ENCODE assay signal across 8 cellular contexts in the genomic region with DNA sequence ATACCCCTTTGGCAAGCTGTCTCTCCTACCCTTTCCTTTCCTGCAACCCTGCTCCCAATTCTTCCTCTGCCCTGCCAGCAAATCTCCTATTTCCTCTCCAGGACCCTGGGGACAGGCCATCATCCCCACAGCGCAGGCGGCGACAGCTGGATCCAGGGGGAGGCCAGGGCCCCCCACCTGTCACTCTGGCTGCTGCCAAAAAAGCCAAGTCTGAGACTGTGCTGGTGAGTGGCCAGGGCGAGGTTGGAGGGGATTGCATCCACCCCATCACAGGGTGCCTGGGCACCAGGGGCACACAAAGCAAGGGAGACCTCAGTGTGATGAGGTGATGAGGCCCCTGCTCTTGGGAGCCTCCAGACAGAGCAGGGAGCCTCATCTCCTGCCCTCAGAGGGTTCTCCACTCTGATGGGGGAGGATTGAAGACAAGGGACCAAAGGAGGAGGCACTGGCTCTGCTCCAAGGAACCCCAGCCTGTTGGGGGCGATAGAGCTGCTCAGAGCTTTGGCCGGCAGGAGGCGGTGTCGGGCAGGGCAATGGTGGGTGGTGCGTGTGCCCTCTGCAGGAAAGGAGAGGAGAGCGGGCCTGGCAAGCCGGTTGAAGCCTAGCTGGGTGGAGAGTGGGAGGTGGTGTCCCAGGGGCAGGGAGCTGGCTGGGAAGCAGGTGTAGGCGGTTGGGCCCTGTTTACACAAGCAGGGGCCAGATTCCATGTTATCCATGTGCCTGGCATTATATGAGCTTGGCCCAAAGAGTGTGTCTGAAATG. TPM values are rescaled to one million over a fixed set of nuclear protein-coding genes. Genes with fewer than 3 reads are reported as not detected.
DNase-seq lines count a peak whose midpoint lies in the region; ATAC-seq and TF ChIP-seq lines count a peak whose summit lies in the region.

No MANE protein-coding gene starts in this region.

- TF ChIP-seq EP300 in transverse colon (IDR thresholded peaks at IDR 0.05; ENCODE audit: low read depth), result peak; percentile 10

- no peaks in the 10 kb centered on the region for H3K27me3 ChIP-seq in transverse colon

- ATAC-seq in left cardiac atrium (peak; percentile 31 to 64), HG03354 (IDR thresholded peaks at IDR 0.05; ENCODE audit: poor library complexity, severe bottlenecking, unreplicated experiment) (no peak)

- H3K9me3 ChIP-seq in HEK293 (ENCODE audit: control insufficient read depth, insufficient read depth, low read depth, low read length) (no peaks in the 10 kb centered on the region), transverse colon (no peaks in the 10 kb centered on the region)

- TF ChIP-seq CTCF in HEK293 (tag by site-specific recombination; IDR thresholded peaks at IDR 0.05), result peak; percentile 87
- TF ChIP-seq CTCF in transverse colon (IDR thresholded peaks at IDR 0.05), result peak; percentile 56 to 99 (median 77)

- H3K36me3 ChIP-seq in HEK293 (ENCODE audit: control insufficient read depth in 2 of 2, insufficient read depth in 1 of 2, low read length in 2 of 2) (peaks cover 0 to 45% of the 10 kb centered on the region in 2 experiments; a peak in 2 of 3 replicates), transverse colon (peaks cover 0 to 48% (median 3%) of the 10 kb centered on the region in 4 donors)

- intact Hi-C loops in left cardiac atrium (cut with DNase I), result loop anchor here in 1 of 2 donors (5.0 kb wide), 1 partner anchor 47 kb away; no protein-coding TSS in a partner anchor
- intact Hi-C loops in transverse colon (cut with DNase I; ENCODE audit: low total_unique reads), result loop anchor here (10.0 kb wide), 1 partner anchor 215 kb away; no protein-coding TSS in a partner anchor

- in situ Hi-C loops in ACHN (cut with HindIII; ENCODE audit: low pct_ligation_motif_present, low pct_unique_long_range_greater_than_20kb, low sequenced_read_pairs), result no loop called here
- in situ Hi-C loops in transverse colon (cut with MboI; ENCODE audit: low pct_ligation_motif_present in 1 of 4, low pct_unique_long_range_greater_than_20kb in 1 of 4, low sequenced_read_pairs in 3 of 4), result loop anchor here in 2 of 4 donors (10.0 kb wide), 1 partner anchor 55 kb away; no protein-coding TSS in a partner anchor

- H3K4me3 ChIP-seq in HEK293 (ENCODE audit: low read depth, low read length), result no peak overlapping the region
- no peak overlapping the region for H3K4me3 ChIP-seq in transverse colon

- DNase-seq in ACHN (peak; percentile 83), SW480 (ENCODE audit: low spot score) (peak; percentile 53), left cardiac atrium (no peak), transverse colon (peak; percentile 81), NCI-H128 (lab: John Stamatoyannopoulos, UW; ENCODE audit: unreplicated experiment) (no peak)
- DNase-seq in stimulated activated naive CD4-positive, alpha-beta T cell (lab: John Stamatoyannopoulos, UW), result no peak

- TF ChIP-seq POLR2A in transverse colon (IDR thresholded peaks at IDR 0.05), result no peak

- POLR2A ChIA-PET in HEK293 (lab: Yijun Ruan, JAX), result interaction anchor here (1.2 kb wide), 1 partner anchor 24 kb away, joined by 4 read pairs; a partner anchor contains a TSS

- 57 to 60% methylated on average over 1 to 12 of the region's 12 CpGs for WGBS in transverse colon (ENCODE audit: low coverage in 1 of 2), 2 donors

- H3K27ac ChIP-seq in HEK293 (ENCODE audit: extremely low read depth, low read depth, low read length), result no peak overlapping the region
- peak overlapping the region; percentile 3 to 46 (median 20) for H3K27ac ChIP-seq in transverse colon

- H3K4me1 ChIP-seq in HEK293 (ENCODE audit: control insufficient read depth, insufficient read depth, low read length) (no peaks in the 10 kb centered on the region), transverse colon (peaks cover 0 to 8% (median 0%) of the 10 kb centered on the region in 4 donors)

- CTCF ChIA-PET in HEK293 (lab: Yijun Ruan, JAX), result interaction anchor here (0.6 to 5.9 kb wide), 17 partner anchors 14 to 1311 kb away, joined by 3 to 50 read pairs (median 3); a partner anchor contains a TSS

TF ChIP-seq in HEK293, 187 proteins besides CTCF, POLR2A, EP300 and RAD21 (continues in another document):
- TF ChIP-seq ZNF501 (tag by site-specific recombination; IDR thresholded peaks at IDR 0.05), result no peak
- TF ChIP-seq, protein P1, sequence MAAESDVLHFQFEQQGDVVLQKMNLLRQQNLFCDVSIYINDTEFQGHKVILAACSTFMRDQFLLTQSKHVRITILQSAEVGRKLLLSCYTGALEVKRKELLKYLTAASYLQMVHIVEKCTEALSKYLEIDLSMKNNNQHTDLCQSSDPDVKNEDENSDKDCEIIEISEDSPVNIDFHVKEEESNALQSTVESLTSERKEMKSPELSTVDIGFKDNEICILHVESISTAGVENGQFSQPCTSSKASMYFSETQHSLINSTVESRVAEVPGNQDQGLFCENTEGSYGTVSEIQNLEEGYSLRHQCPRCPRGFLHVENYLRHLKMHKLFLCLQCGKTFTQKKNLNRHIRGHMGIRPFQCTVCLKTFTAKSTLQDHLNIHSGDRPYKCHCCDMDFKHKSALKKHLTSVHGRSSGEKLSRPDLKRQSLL (tag by site-specific recombination; IDR thresholded peaks at IDR 0.05), result peak; percentile 60; the same call in 1 of the 2 replicates
- TF ChIP-seq ZFP37 (tag by site-specific recombination; IDR thresholded peaks at IDR 0.05), result no peak
- TF ChIP-seq, protein P2, sequence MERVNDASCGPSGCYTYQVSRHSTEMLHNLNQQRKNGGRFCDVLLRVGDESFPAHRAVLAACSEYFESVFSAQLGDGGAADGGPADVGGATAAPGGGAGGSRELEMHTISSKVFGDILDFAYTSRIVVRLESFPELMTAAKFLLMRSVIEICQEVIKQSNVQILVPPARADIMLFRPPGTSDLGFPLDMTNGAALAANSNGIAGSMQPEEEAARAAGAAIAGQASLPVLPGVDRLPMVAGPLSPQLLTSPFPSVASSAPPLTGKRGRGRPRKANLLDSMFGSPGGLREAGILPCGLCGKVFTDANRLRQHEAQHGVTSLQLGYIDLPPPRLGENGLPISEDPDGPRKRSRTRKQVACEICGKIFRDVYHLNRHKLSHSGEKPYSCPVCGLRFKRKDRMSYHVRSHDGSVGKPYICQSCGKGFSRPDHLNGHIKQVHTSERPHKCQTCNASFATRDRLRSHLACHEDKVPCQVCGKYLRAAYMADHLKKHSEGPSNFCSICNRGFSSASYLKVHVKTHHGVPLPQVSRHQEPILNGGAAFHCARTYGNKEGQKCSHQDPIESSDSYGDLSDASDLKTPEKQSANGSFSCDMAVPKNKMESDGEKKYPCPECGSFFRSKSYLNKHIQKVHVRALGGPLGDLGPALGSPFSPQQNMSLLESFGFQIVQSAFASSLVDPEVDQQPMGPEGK (tag by site-specific recombination; IDR thresholded peaks at IDR 0.05), result 0 out of 2 replicates have a peak, but pooled peaks have one; percentile 17
- TF ChIP-seq PRDM1 (tag by site-specific recombination; IDR thresholded peaks at IDR 0.05), result no peak
- TF ChIP-seq, protein P3, sequence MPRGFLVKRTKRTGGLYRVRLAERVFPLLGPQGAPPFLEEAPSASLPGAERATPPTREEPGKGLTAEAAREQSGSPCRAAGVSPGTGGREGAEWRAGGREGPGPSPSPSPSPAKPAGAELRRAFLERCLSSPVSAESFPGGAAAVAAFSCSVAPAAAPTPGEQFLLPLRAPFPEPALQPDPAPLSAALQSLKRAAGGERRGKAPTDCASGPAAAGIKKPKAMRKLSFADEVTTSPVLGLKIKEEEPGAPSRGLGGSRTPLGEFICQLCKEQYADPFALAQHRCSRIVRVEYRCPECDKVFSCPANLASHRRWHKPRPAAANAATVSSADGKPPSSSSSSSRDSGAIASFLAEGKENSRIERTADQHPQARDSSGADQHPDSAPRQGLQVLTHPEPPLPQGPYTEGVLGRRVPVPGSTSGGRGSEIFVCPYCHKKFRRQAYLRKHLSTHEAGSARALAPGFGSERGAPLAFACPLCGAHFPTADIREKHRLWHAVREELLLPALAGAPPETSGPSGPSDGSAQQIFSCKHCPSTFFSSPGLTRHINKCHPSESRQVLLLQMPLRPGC (tag by site-specific recombination; IDR thresholded peaks at IDR 0.05), result no peak
- peak; percentile 99 for TF ChIP-seq ZFHX2 (tag by site-specific recombination; conservative IDR thresholded peaks at IDR 0.05)
- no peak for TF ChIP-seq HOXC10 (CRISPR knock-in tag; IDR thresholded peaks at IDR 0.05)
- TF ChIP-seq, protein P4, sequence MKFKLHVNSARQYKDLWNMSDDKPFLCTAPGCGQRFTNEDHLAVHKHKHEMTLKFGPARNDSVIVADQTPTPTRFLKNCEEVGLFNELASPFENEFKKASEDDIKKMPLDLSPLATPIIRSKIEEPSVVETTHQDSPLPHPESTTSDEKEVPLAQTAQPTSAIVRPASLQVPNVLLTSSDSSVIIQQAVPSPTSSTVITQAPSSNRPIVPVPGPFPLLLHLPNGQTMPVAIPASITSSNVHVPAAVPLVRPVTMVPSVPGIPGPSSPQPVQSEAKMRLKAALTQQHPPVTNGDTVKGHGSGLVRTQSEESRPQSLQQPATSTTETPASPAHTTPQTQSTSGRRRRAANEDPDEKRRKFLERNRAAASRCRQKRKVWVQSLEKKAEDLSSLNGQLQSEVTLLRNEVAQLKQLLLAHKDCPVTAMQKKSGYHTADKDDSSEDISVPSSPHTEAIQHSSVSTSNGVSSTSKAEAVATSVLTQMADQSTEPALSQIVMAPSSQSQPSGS (tag by site-specific recombination; IDR thresholded peaks at IDR 0.05; ENCODE audit: low read depth), result no peak
- no peak for TF ChIP-seq ZNF16 (tag by site-specific recombination; IDR thresholded peaks at IDR 0.05; ENCODE audit: low read depth)
- peak; percentile 98 for TF ChIP-seq EGR2 (tag by site-specific recombination; IDR thresholded peaks at IDR 0.05; ENCODE audit: low read depth)
- TF ChIP-seq, protein P5, sequence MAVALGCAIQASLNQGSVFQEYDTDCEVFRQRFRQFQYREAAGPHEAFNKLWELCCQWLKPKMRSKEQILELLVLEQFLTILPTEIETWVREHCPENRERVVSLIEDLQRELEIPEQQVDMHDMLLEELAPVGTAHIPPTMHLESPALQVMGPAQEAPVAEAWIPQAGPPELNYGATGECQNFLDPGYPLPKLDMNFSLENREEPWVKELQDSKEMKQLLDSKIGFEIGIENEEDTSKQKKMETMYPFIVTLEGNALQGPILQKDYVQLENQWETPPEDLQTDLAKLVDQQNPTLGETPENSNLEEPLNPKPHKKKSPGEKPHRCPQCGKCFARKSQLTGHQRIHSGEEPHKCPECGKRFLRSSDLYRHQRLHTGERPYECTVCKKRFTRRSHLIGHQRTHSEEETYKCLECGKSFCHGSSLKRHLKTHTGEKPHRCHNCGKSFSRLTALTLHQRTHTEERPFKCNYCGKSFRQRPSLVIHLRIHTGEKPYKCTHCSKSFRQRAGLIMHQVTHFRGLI (tag by site-specific recombination; IDR thresholded peaks at IDR 0.05), result no peak
- TF ChIP-seq ZNF335 (tag by site-specific recombination; conservative IDR thresholded peaks at IDR 0.05), result no peak
- no peak for TF ChIP-seq ZNF626 (tag by site-specific recombination; IDR thresholded peaks at IDR 0.05)

RNA-seq across cellular contexts. Expression of a gene that starts 15.6 kb away (rescaled TPM):
- 100 to 1,000 TPM; 156 to 203 TPM for total RNA-seq in left cardiac atrium
- 100 to 1,000 TPM in 3 of 4 donors, 10 to 100 TPM in 1; 84.6 to 292 (median 136) TPM for total RNA-seq in transverse colon

RNA-seq across cellular contexts. Expression of a gene that starts 23.6 kb away (rescaled TPM):
- total RNA-seq in left cardiac atrium (10 to 100 TPM; 26.5 to 35.9 TPM), transverse colon (100 to 1,000 TPM; 147 to 294 (median 171) TPM)

RNA-seq across cellular contexts. Expression of a gene that starts 50.4 kb away (rescaled TPM):
- total RNA-seq in left cardiac atrium (1 to 10 TPM; 1.6 to 2.1 TPM), transverse colon (1 to 10 TPM in 1 of 4 donors, under 1 TPM in 2, not detected in 1; 0.14 to 1.8 (median 0.32) TPM)

Comparison
In these comparisons a context has a peak if more than half of its experiments do, and no peak if none do; other contexts are left out.
1. DNase-seq: peak in ACHN (single experiment), SW480 (single experiment) and transverse colon (single experiment); none in left cardiac atrium (single experiment), stimulated activated naive CD4-positive, alpha-beta T cell (0 of 6) and NCI-H128 (single experiment).
2. RNA of a gene that starts 23.6 kb away (total RNA-seq): 147 to 294 TPM in transverse colon; 26.5 to 35.9 TPM in left cardiac atrium; every median in the first group is over 4 times any median in the second.